ENCODE assay signal across 24 cellular contexts in genomic region chr5:128405159-128405558, GRCh38.
"Had no signal": no experiment of that assay in that cellular context is flagged by ENCODE, and none has a peak within 500 bp of the region (broad histone marks: within the 10 kb centered on the region; RNA-seq: fewer than 3 reads in every experiment).

No MANE protein-coding gene starts in this region.

- H3K27me3 Mint-ChIP-seq: activated CD4-positive, alpha-beta memory T cell treated with anti-CD3 and anti-CD28 coated beads for 36 hours; activated CD4-positive, alpha-beta T cell treated with anti-CD3 and anti-CD28 coated beads, Interleukin-2, amount 10 ng/mL, durations not matched to agents 7 days and 5 days; activated naive CD8-positive, alpha-beta T cell; activated T-helper 17 cell treated with anti-CD3 and anti-CD28 coated beads, Interleukin-2, amount 50 U/mL, for 72 hours; T-cell had no signal

- H3K4me3 Mint-ChIP-seq: activated CD4-positive, alpha-beta memory T cell treated with anti-CD3 and anti-CD28 coated beads for 36 hours; activated CD4-positive, alpha-beta T cell treated with anti-CD3 and anti-CD28 coated beads, Interleukin-2, amount 10 ng/mL, durations not matched to agents 7 days and 5 days; activated naive CD4-positive, alpha-beta T cell treated with anti-CD3 and anti-CD28 coated beads for 36 hours; activated naive CD8-positive, alpha-beta T cell; activated T-cell treated with anti-CD3 and anti-CD28 coated beads, Interleukin-2, amount 50 U/mL, for 4 hours; activated T-helper 17 cell treated with anti-CD3 and anti-CD28 coated beads, Interleukin-2, amount 50 U/mL, for 72 hours; brain; T-cell had no signal

- H3K36me3 Mint-ChIP-seq: activated CD4-positive, alpha-beta memory T cell treated with anti-CD3 and anti-CD28 coated beads for 36 hours; activated naive CD8-positive, alpha-beta T cell; brain; T-cell had no signal

- FAIRE-seq: astrocyte, TTC549 had no signal

- H3K9me3 Mint-ChIP-seq: activated CD4-positive, alpha-beta memory T cell treated with anti-CD3 and anti-CD28 coated beads for 36 hours; activated CD4-positive, alpha-beta T cell treated with anti-CD3 and anti-CD28 coated beads, Interleukin-2, amount 10 ng/mL, durations not matched to agents 7 days and 5 days; activated T-cell treated with anti-CD3 and anti-CD28 coated beads, Interleukin-2, amount 50 U/mL, for 4 hours; activated T-helper 17 cell treated with anti-CD3 and anti-CD28 coated beads, Interleukin-2, amount 50 U/mL, for 72 hours; brain had no signal

- DNase-seq: activated CD4-positive, alpha-beta memory T cell treated with anti-CD3 and anti-CD28 coated beads for 36 hours; activated CD4-positive, alpha-beta T cell treated with anti-CD3 and anti-CD28 coated beads, Interleukin-2, amount 10 ng/mL, durations not matched to agents 7 days and 5 days; activated CD4-positive, CD25-positive, alpha-beta regulatory T cell; activated CD8-positive, alpha-beta memory T cell treated with anti-CD3 and anti-CD28 coated beads for 24 hours; activated gamma-delta T cell; activated naive CD4-positive, alpha-beta T cell treated with anti-CD3 and anti-CD28 coated beads for 36 hours; activated T-cell treated with anti-CD3 and anti-CD28 coated beads, Interleukin-2, amount 50 U/mL, for 4 hours; amygdala; MM.1S; NCI-H1105; NCI-H1436 treated with DMSO at 0.1 percent for 48 hours; NCI-H187; NCI-H2081; NCI-H510A treated with DMSO at 0.1 percent for 48 hours; NCI-H69; SHP77 treated with DMSO at 0.1 percent for 48 hours; T-cell; T-helper 2 cell; T1000 had no signal

- H3K4me1 Mint-ChIP-seq: activated CD4-positive, alpha-beta T cell treated with anti-CD3 and anti-CD28 coated beads, Interleukin-2, amount 10 ng/mL, durations not matched to agents 7 days and 5 days; activated T-helper 17 cell treated with anti-CD3 and anti-CD28 coated beads, Interleukin-2, amount 50 U/mL, for 72 hours; T-cell had no signal

- H3K27ac Mint-ChIP-seq: activated CD4-positive, alpha-beta memory T cell treated with anti-CD3 and anti-CD28 coated beads for 36 hours; activated CD4-positive, alpha-beta T cell treated with anti-CD3 and anti-CD28 coated beads, Interleukin-2, amount 10 ng/mL, durations not matched to agents 7 days and 5 days; activated naive CD4-positive, alpha-beta T cell treated with anti-CD3 and anti-CD28 coated beads for 36 hours; activated naive CD8-positive, alpha-beta T cell; activated T-helper 17 cell treated with anti-CD3 and anti-CD28 coated beads, Interleukin-2, amount 50 U/mL, for 72 hours; T-cell had no signal
